ENCODE assay signal across 19 cellular contexts in the genomic region with DNA sequence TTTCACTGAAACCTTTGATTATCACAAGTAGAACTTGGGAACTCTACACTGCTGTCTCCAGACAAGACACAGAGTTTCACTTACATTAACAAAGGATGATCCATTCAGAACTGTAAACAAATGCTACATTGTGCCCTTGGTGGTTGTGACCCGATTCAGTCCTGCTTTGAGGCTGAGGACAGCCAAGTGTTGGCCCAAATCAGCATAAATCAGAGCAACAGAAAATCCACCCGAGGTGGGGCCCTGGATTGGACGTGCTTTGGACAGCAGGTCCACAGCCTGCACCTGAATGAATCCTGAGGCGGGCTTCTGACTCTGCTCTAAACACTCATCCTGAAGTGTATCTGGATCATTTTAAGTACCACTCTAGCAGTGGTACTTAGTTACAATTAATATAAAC.
A peak's percentile ranks its signal among the peaks of the same experiment; 100 is the strongest.
DNase-seq lines count a peak whose midpoint lies in the region; ATAC-seq and TF ChIP-seq lines count a peak whose summit lies in the region.
"Had no signal": no experiment of that assay in that cellular context is flagged by ENCODE, and none has a peak within 500 bp of the region (broad histone marks: within the 10 kb centered on the region; RNA-seq: fewer than 3 reads in every experiment).

No MANE protein-coding gene starts in this region.

- intact Hi-C loops in activated CD8-positive, alpha-beta T cell treated with anti-CD3 and anti-CD28 coated beads for 36 hours (cut with micrococcal nuclease), result no loop called here

- H3K36me3 Mint-ChIP-seq in activated CD8-positive, alpha-beta T cell treated with anti-CD3 and anti-CD28 coated beads for 36 hours (ENCODE audit: low read depth), result peaks cover 63% of the 10 kb centered on the region
- peaks cover 61% of the 10 kb centered on the region for H3K36me3 Mint-ChIP-seq in activated CD8-positive, alpha-beta T cell treated with anti-CD3 and anti-CD28 coated beads, Interleukin-2, amount 10 ng/mL, durations not matched to agents 7 days and 5 days (ENCODE audit: low read depth)
- H3K36me3 Mint-ChIP-seq in T-helper 17 cell (ENCODE audit: low read depth), result peaks cover 5% of the 10 kb centered on the region
- peaks cover 6 to 38% (median 21%) of the 10 kb centered on the region in 3 donors for H3K36me3 Mint-ChIP-seq in immature natural killer cell
- peaks cover 98% of the 10 kb centered on the region for H3K36me3 Mint-ChIP-seq in stimulated activated effector memory CD8-positive, alpha-beta T cell treated with anti-CD3 and anti-CD28 coated beads, Interleukin-12 subunit alpha, Interleukin-12 subunit beta, amount 100 ng/mL, for 72 hours

- POLR2A ChIA-PET in activated CD8-positive, alpha-beta T cell treated with anti-CD3 and anti-CD28 coated beads for 36 hours (lab: Charles Lee), result interaction anchor here (1.0 to 1.9 kb wide), 5 partner anchors 9 to 118 kb away, joined by 3 to 5 read pairs (median 3); no protein-coding TSS in a partner anchor
- POLR2A ChIA-PET in activated CD8-positive, alpha-beta T cell treated with anti-CD3 and anti-CD28 coated beads, Interleukin-2, amount 10 ng/mL, durations not matched to agents 7 days and 5 days (lab: Charles Lee), result interaction anchor here (0.7 to 15.1 kb wide), 2 partner anchors 17 to 61 kb away, joined by 3 to 820 read pairs; no protein-coding TSS in a partner anchor

- H3K9me3 ChIP-seq in T-helper 17 cell (ENCODE audit: control insufficient read depth, low read length, poor library complexity, severe bottlenecking), result no peaks in the 10 kb centered on the region
- H3K9me3 ChIP-seq: A549 had no signal

- DNase-seq in activated CD8-positive, alpha-beta T cell treated with anti-CD3 and anti-CD28 coated beads for 36 hours, result no peak
- DNase-seq in activated CD8-positive, alpha-beta T cell treated with anti-CD3 and anti-CD28 coated beads, Interleukin-2, amount 10 ng/mL, durations not matched to agents 7 days and 5 days, result no peak
- no peak for DNase-seq in T-helper 17 cell
- DNase-seq in immature natural killer cell, result no peak
- no peak for DNase-seq in stimulated activated effector memory CD8-positive, alpha-beta T cell treated with anti-CD3 and anti-CD28 coated beads, Interleukin-12 subunit alpha, Interleukin-12 subunit beta, amount 100 ng/mL, for 72 hours (ENCODE audit: low spot score in 2 of 2)
- DNase-seq in DMS 273 (lab: John Stamatoyannopoulos, UW; ENCODE audit: unreplicated experiment), result no peak
- DNase-seq in ureter (ENCODE audit: low spot score), result no peak
- DNase-seq in NCI-H2107 treated with DMSO at 0.1 percent for 48 hours (lab: John Stamatoyannopoulos, UW; ENCODE audit: unreplicated experiment), result no peak
- DNase-seq: activated CD4-positive, alpha-beta T cell treated with anti-CD3 and anti-CD28 coated beads for 48 hours; activated effector memory CD4-positive, alpha-beta T cell treated with Interleukin-2 at 50 U/mL for 16 hours; COR-L47; GOT3; NCI-H1436 treated with DMSO at 0.1 percent for 48 hours; NCI-H446; nephron progenitor cell; SHP77 treated with DMSO at 0.1 percent for 48 hours; T-helper 9 cell had no signal

- CTCF ChIA-PET in activated CD8-positive, alpha-beta T cell treated with anti-CD3 and anti-CD28 coated beads for 36 hours (lab: Charles Lee), result interaction anchor here (0.9 to 1.8 kb wide), 4 partner anchors 13 to 123 kb away, joined by 3 to 4 read pairs (median 4); no protein-coding TSS in a partner anchor
- CTCF ChIA-PET in activated CD8-positive, alpha-beta T cell treated with anti-CD3 and anti-CD28 coated beads, Interleukin-2, amount 10 ng/mL, durations not matched to agents 7 days and 5 days (lab: Charles Lee), result interaction anchor here (1.0 to 2.8 kb wide), 4 partner anchors 14 to 123 kb away, joined by 3 to 8 read pairs (median 6); no protein-coding TSS in a partner anchor

- H3K4me3 Mint-ChIP-seq in activated CD8-positive, alpha-beta T cell treated with anti-CD3 and anti-CD28 coated beads for 36 hours, result no peak overlapping the region
- no peak overlapping the region for H3K4me3 Mint-ChIP-seq in activated CD8-positive, alpha-beta T cell treated with anti-CD3 and anti-CD28 coated beads, Interleukin-2, amount 10 ng/mL, durations not matched to agents 7 days and 5 days
- H3K4me3 Mint-ChIP-seq in T-helper 17 cell, result peak overlapping the region; percentile 50
- H3K4me3 Mint-ChIP-seq in immature natural killer cell, result peak overlapping the region in 2 of 5 donors; percentile 9 to 46
- H3K4me3 Mint-ChIP-seq in stimulated activated effector memory CD8-positive, alpha-beta T cell treated with anti-CD3 and anti-CD28 coated beads, Interleukin-12 subunit alpha, Interleukin-12 subunit beta, amount 100 ng/mL, for 72 hours, result peak overlapping the region; percentile 73
- H3K4me3 Mint-ChIP-seq: brain, nephron progenitor cell had no signal

- H3K9me3 Mint-ChIP-seq in activated CD8-positive, alpha-beta T cell treated with anti-CD3 and anti-CD28 coated beads for 36 hours, result no peaks in the 10 kb centered on the region
- no peaks in the 10 kb centered on the region for H3K9me3 Mint-ChIP-seq in activated CD8-positive, alpha-beta T cell treated with anti-CD3 and anti-CD28 coated beads, Interleukin-2, amount 10 ng/mL, durations not matched to agents 7 days and 5 days (ENCODE audit: insufficient read depth)
- H3K9me3 Mint-ChIP-seq in immature natural killer cell, result no peaks in the 10 kb centered on the region
- H3K9me3 Mint-ChIP-seq in stimulated activated effector memory CD8-positive, alpha-beta T cell treated with anti-CD3 and anti-CD28 coated beads, Interleukin-12 subunit alpha, Interleukin-12 subunit beta, amount 100 ng/mL, for 72 hours, result no peaks in the 10 kb centered on the region

- peak overlapping the region; percentile 75 for H3K27ac Mint-ChIP-seq in activated CD8-positive, alpha-beta T cell treated with anti-CD3 and anti-CD28 coated beads for 36 hours
- no peak overlapping the region for H3K27ac Mint-ChIP-seq in activated CD8-positive, alpha-beta T cell treated with anti-CD3 and anti-CD28 coated beads, Interleukin-2, amount 10 ng/mL, durations not matched to agents 7 days and 5 days
- H3K27ac Mint-ChIP-seq in T-helper 17 cell (peak overlapping the region; percentile 98), immature natural killer cell (peak overlapping the region; percentile 87 to 99 (median 90))
- H3K27ac Mint-ChIP-seq in stimulated activated effector memory CD8-positive, alpha-beta T cell treated with anti-CD3 and anti-CD28 coated beads, Interleukin-12 subunit alpha, Interleukin-12 subunit beta, amount 100 ng/mL, for 72 hours, result peak overlapping the region; percentile 97
- H3K27ac Mint-ChIP-seq: brain, nephron progenitor cell had no signal

- peaks cover 90% of the 10 kb centered on the region for H3K4me1 Mint-ChIP-seq in activated CD8-positive, alpha-beta T cell treated with anti-CD3 and anti-CD28 coated beads for 36 hours (ENCODE audit: low read depth)
- H3K4me1 Mint-ChIP-seq in activated CD8-positive, alpha-beta T cell treated with anti-CD3 and anti-CD28 coated beads, Interleukin-2, amount 10 ng/mL, durations not matched to agents 7 days and 5 days (ENCODE audit: low read depth), result peaks cover 68% of the 10 kb centered on the region
- peaks cover 71% of the 10 kb centered on the region for H3K4me1 Mint-ChIP-seq in T-helper 17 cell
- peaks cover 94 to 100% of the 10 kb centered on the region in 2 donors for H3K4me1 Mint-ChIP-seq in immature natural killer cell
- H3K4me1 Mint-ChIP-seq in stimulated activated effector memory CD8-positive, alpha-beta T cell treated with anti-CD3 and anti-CD28 coated beads, Interleukin-12 subunit alpha, Interleukin-12 subunit beta, amount 100 ng/mL, for 72 hours, result peaks cover 78% of the 10 kb centered on the region

- no peaks in the 10 kb centered on the region for H3K27me3 Mint-ChIP-seq in activated CD8-positive, alpha-beta T cell treated with anti-CD3 and anti-CD28 coated beads for 36 hours
- no peaks in the 10 kb centered on the region for H3K27me3 Mint-ChIP-seq in activated CD8-positive, alpha-beta T cell treated with anti-CD3 and anti-CD28 coated beads, Interleukin-2, amount 10 ng/mL, durations not matched to agents 7 days and 5 days (ENCODE audit: low read depth)
- no peaks in the 10 kb centered on the region for H3K27me3 Mint-ChIP-seq in T-helper 17 cell
- H3K27me3 Mint-ChIP-seq in immature natural killer cell (ENCODE audit: low read depth in 3 of 3), result peaks cover 3 to 23% (median 22%) of the 10 kb centered on the region in 3 donors
- H3K27me3 Mint-ChIP-seq: brain had no signal

- TF ChIP-seq CTCF in activated CD8-positive, alpha-beta T cell treated with anti-CD3 and anti-CD28 coated beads for 36 hours (IDR thresholded peaks at IDR 0.05), result no peak

- no peak for ATAC-seq in activated CD8-positive, alpha-beta T cell treated with anti-CD3 and anti-CD28 coated beads for 36 hours
- ATAC-seq in activated CD8-positive, alpha-beta T cell treated with anti-CD3 and anti-CD28 coated beads, Interleukin-2, amount 10 ng/mL, durations not matched to agents 7 days and 5 days, result no peak
- ATAC-seq in T-helper 17 cell, result no peak
- ATAC-seq in stimulated activated effector memory CD8-positive, alpha-beta T cell treated with anti-CD3 and anti-CD28 coated beads, Interleukin-12 subunit alpha, Interleukin-12 subunit beta, amount 100 ng/mL, for 72 hours, result no peak
- ATAC-seq: A549 had no signal

Comparison
In these comparisons a context has a peak if more than half of its experiments do, and no peak if none do; other contexts are left out.
1. H3K4me3 Mint-ChIP-seq: peak in T-helper 17 cell (single experiment) and stimulated activated effector memory CD8-positive, alpha-beta T cell treated with anti-CD3 and anti-CD28 coated beads, Interleukin-12 subunit alpha, Interleukin-12 subunit beta, amount 100 ng/mL, for 72 hours (single experiment); none in activated CD8-positive, alpha-beta T cell treated with anti-CD3 and anti-CD28 coated beads for 36 hours (single experiment) and activated CD8-positive, alpha-beta T cell treated with anti-CD3 and anti-CD28 coated beads, Interleukin-2, amount 10 ng/mL, durations not matched to agents 7 days and 5 days (single experiment).